ENCODE assay signal across 22 cellular contexts in the genomic region with DNA sequence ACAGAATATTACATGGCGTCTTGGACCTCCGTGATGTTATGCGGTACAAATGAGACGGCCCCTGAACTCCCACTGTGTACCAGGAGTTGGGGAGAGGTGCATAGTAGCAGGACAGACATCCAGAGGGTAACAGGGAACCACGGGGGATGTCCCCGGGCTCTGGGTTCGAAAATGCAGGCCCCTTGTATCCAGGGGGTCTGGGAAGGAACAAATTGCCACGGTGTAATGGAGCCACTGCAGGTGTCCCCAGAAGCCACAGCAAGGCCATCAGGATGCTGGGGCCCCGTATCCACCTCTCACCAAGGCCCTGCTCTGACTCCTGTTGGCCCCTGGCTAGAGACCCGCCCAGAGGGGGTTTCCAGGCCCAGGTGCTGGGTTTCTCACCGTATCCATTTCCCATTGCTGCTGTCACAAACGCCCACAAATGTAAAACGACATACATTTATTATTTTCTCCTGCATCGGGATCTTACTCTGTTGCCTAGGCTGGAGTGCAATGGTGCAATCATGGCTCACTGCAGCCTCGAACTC.
DNase-seq lines count a peak whose midpoint lies in the region; ATAC-seq and TF ChIP-seq lines count a peak whose summit lies in the region.
"Had no signal": no experiment of that assay in that cellular context is flagged by ENCODE, and none has a peak within 500 bp of the region (broad histone marks: within the 10 kb centered on the region; RNA-seq: fewer than 3 reads in every experiment).

No MANE protein-coding gene starts in this region.

- TF ChIP-seq CTCF in GM10266 (IDR thresholded peaks at IDR 0.05; ENCODE audit: control insufficient read depth, insufficient read depth, low read depth, missing control alignments) (no peak), BE2C (IDR thresholded peaks at IDR 0.05; ENCODE audit: low read depth, low read length) (no peak)

- POLR2A ChIA-PET in activated CD4-positive, alpha-beta T cell treated with anti-CD3 and anti-CD28 coated beads, Interleukin-2, amount 10 ng/mL, durations not matched to agents 7 days and 5 days (lab: Charles Lee) = no interaction called here

- H3K4me3 ChIP-seq in BE2C (ENCODE audit: low read depth, low read length) = no peak overlapping the region
- H3K4me3 ChIP-seq: HAP-1, lower lobe of right lung, sigmoid colon, testis, uterus had no signal

- DNase-seq in activated CD4-positive, alpha-beta T cell treated with anti-CD3 and anti-CD28 coated beads for 48 hours = peak; percentile 57
- DNase-seq in activated CD4-positive, alpha-beta T cell treated with anti-CD3 and anti-CD28 coated beads, Interleukin-2, amount 10 ng/mL, durations not matched to agents 7 days and 5 days = no peak
- DNase-seq in GM10266 (ENCODE audit: extremely low spot score) (peak; percentile 65), ecto neural progenitor cell (ENCODE audit: low spot score) (no peak), BE2C (no peak)
- DNase-seq in activated naive CD4-positive, alpha-beta T cell treated with anti-CD3 and anti-CD28 coated beads, Interleukin-2, amount 50 U/mL, for 16 hours = peak; percentile 63
- peak; percentile 43 for DNase-seq in stimulated activated CD4-positive, alpha-beta T cell treated with anti-CD3 and anti-CD28 coated beads, Interleukin-1b, Interleukin-23, amount 100 ng/mL, for 48 hours
- DNase-seq: activated naive CD8-positive, alpha-beta T cell treated with anti-CD3 and anti-CD28 coated beads, Interleukin-2, amount 10 ng/mL, durations not matched to agents 7 days and 5 days; AML-193; lower lobe of right lung; NCI-H1694; SHP77 treated with DMSO at 0.1 percent for 48 hours; sigmoid colon; SW 1271; T1000; testis; uterus had no signal

- no peaks in the 10 kb centered on the region for H3K36me3 ChIP-seq in BE2C
- H3K36me3 ChIP-seq: HAP-1, lower lobe of right lung, sigmoid colon, uterus had no signal

- no peaks in the 10 kb centered on the region for H3K27me3 ChIP-seq in BE2C
- H3K27me3 ChIP-seq: sigmoid colon, testis, uterus had no signal

- CTCF ChIA-PET in activated CD4-positive, alpha-beta T cell treated with anti-CD3 and anti-CD28 coated beads, Interleukin-2, amount 10 ng/mL, durations not matched to agents 7 days and 5 days (lab: Charles Lee) = no interaction called here

- H3K9me3 Mint-ChIP-seq in activated CD4-positive, alpha-beta T cell treated with anti-CD3 and anti-CD28 coated beads, Interleukin-2, amount 10 ng/mL, durations not matched to agents 7 days and 5 days = no peaks in the 10 kb centered on the region
- H3K9me3 Mint-ChIP-seq: activated naive CD8-positive, alpha-beta T cell treated with anti-CD3 and anti-CD28 coated beads, Interleukin-2, amount 10 ng/mL, durations not matched to agents 7 days and 5 days; central memory CD8-positive, alpha-beta T cell; neural crest cell had no signal

- no peak overlapping the region for H3K4me3 Mint-ChIP-seq in activated CD4-positive, alpha-beta T cell treated with anti-CD3 and anti-CD28 coated beads, Interleukin-2, amount 10 ng/mL, durations not matched to agents 7 days and 5 days
- H3K4me3 Mint-ChIP-seq: activated naive CD8-positive, alpha-beta T cell treated with anti-CD3 and anti-CD28 coated beads, Interleukin-2, amount 10 ng/mL, durations not matched to agents 7 days and 5 days; central memory CD8-positive, alpha-beta T cell; neural crest cell; WTC11 had no signal

- no peaks in the 10 kb centered on the region for H3K4me1 Mint-ChIP-seq in activated CD4-positive, alpha-beta T cell treated with anti-CD3 and anti-CD28 coated beads, Interleukin-2, amount 10 ng/mL, durations not matched to agents 7 days and 5 days
- H3K4me1 Mint-ChIP-seq: activated naive CD8-positive, alpha-beta T cell treated with anti-CD3 and anti-CD28 coated beads, Interleukin-2, amount 10 ng/mL, durations not matched to agents 7 days and 5 days; central memory CD8-positive, alpha-beta T cell had no signal

- no peaks in the 10 kb centered on the region for H3K9me3 ChIP-seq in BE2C
- H3K9me3 ChIP-seq: HAP-1, lower lobe of right lung, sigmoid colon, testis, uterus had no signal

- no peaks in the 10 kb centered on the region for H3K36me3 Mint-ChIP-seq in activated CD4-positive, alpha-beta T cell treated with anti-CD3 and anti-CD28 coated beads, Interleukin-2, amount 10 ng/mL, durations not matched to agents 7 days and 5 days (ENCODE audit: low read depth)
- H3K36me3 Mint-ChIP-seq: activated naive CD8-positive, alpha-beta T cell treated with anti-CD3 and anti-CD28 coated beads, Interleukin-2, amount 10 ng/mL, durations not matched to agents 7 days and 5 days; WTC11 had no signal

- no peaks in the 10 kb centered on the region for H3K4me1 ChIP-seq in BE2C

- no peak for ATAC-seq in GM18861 (IDR thresholded peaks at IDR 0.05; ENCODE audit: unreplicated experiment)
- ATAC-seq: lower lobe of right lung, WTC11 had no signal

- H3K27me3 Mint-ChIP-seq in activated CD4-positive, alpha-beta T cell treated with anti-CD3 and anti-CD28 coated beads, Interleukin-2, amount 10 ng/mL, durations not matched to agents 7 days and 5 days = no peaks in the 10 kb centered on the region

- H3K27ac Mint-ChIP-seq in activated CD4-positive, alpha-beta T cell treated with anti-CD3 and anti-CD28 coated beads, Interleukin-2, amount 10 ng/mL, durations not matched to agents 7 days and 5 days = no peak overlapping the region
- H3K27ac Mint-ChIP-seq: activated naive CD8-positive, alpha-beta T cell treated with anti-CD3 and anti-CD28 coated beads, Interleukin-2, amount 10 ng/mL, durations not matched to agents 7 days and 5 days; WTC11 had no signal

Comparison
In these comparisons a context has a peak if more than half of its experiments do, and no peak if none do; other contexts are left out.
1. DNase-seq: peak in activated CD4-positive, alpha-beta T cell treated with anti-CD3 and anti-CD28 coated beads for 48 hours (single experiment), GM10266 (single experiment), activated naive CD4-positive, alpha-beta T cell treated with anti-CD3 and anti-CD28 coated beads, Interleukin-2, amount 50 U/mL, for 16 hours (single experiment) and stimulated activated CD4-positive, alpha-beta T cell treated with anti-CD3 and anti-CD28 coated beads, Interleukin-1b, Interleukin-23, amount 100 ng/mL, for 48 hours (single experiment); none in activated CD4-positive, alpha-beta T cell treated with anti-CD3 and anti-CD28 coated beads, Interleukin-2, amount 10 ng/mL, durations not matched to agents 7 days and 5 days (single experiment), ecto neural progenitor cell (single experiment) and BE2C (single experiment).